In the genomic region with DNA sequence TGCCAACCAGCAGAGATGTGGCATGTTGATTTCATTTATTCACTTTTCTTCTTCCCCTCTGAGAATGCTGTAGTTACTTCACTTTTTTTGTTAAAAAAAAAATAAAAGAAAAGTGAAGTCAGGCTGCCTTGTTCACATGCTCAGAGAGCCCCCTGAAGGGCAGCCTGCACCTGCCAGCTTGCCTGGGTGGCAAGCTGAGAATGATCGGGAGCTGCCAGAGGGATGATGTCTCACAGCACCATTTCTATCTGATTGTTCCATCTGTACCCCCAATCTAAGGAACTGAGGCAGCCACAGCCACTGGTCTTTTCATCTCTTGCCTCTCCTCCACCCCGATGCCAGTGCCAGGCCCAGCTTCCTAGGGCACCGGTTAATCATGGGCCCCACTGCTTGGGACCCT, we compare ENCODE assay signal across 32 cellular contexts.
"Had no signal": no experiment of that assay in that cellular context is flagged by ENCODE, and none has a peak within 500 bp of the region (broad histone marks: within the 10 kb centered on the region; RNA-seq: fewer than 3 reads in every experiment).

No MANE protein-coding gene starts in this region.

- ATAC-seq: activated CD4-positive, CD25-positive, alpha-beta regulatory T cell treated with anti-CD3 and anti-CD28 coated beads, Interleukin-2, amount 50 U/mL, for 24 hours; activated CD8-positive, alpha-beta T cell treated with anti-CD3 and anti-CD28 coated beads for 36 hours; activated T-cell treated with anti-CD3 and anti-CD28 coated beads, Interleukin-2, amount 50 U/mL, for 4 hours; activated T-helper 17 cell treated with anti-CD3 and anti-CD28 coated beads, Interleukin-2, amount 50 U/mL, for 72 hours; esophagus mucosa; heart left ventricle; T-helper 17 cell had no signal

- H3K36me3 Mint-ChIP-seq: activated naive CD8-positive, alpha-beta T cell had no signal

- H3K4me3 ChIP-seq: coronary artery, dorsolateral prefrontal cortex, heart left ventricle had no signal

- DNase-seq: activated B cell treated with CpG ODN at 0.5 μM for 24 hours; activated CD4-positive, alpha-beta T cell treated with anti-CD3 and anti-CD28 coated beads for 48 hours; activated CD4-positive, alpha-beta T cell treated with anti-CD3 and anti-CD28 coated beads, Interleukin-2, amount 50 U/mL, for 1 hour; activated CD4-positive, alpha-beta T cell treated with anti-CD3 and anti-CD28 coated beads, Interleukin-2, amount 50 U/mL, for 48 hours; activated CD8-positive, alpha-beta memory T cell treated with anti-CD3 and anti-CD28 coated beads for 24 hours; activated CD8-positive, alpha-beta T cell treated with anti-CD3 and anti-CD28 coated beads for 36 hours; activated effector memory CD4-positive, alpha-beta T cell treated with Interleukin-2 at 50 U/mL for 16 hours; activated gamma-delta T cell treated with Interleukin-2 at 50 U/mL for 16 hours; activated naive CD4-positive, alpha-beta T cell treated with anti-CD3 and anti-CD28 coated beads, Interleukin-2, amount 50 U/mL, for 16 hours; activated naive CD4-positive, alpha-beta T cell treated with Interleukin-2 at 50 U/mL for 16 hours; activated T-cell treated with anti-CD3 and anti-CD28 coated beads, Interleukin-2, amount 50 U/mL, for 4 hours; amniotic stem cell; anterior cingulate cortex; central memory CD4-positive, alpha-beta T cell; cerebellar nuclear complex; dorsolateral prefrontal cortex; effector memory CD4-positive, alpha-beta T cell; foreskin fibroblast; heart left ventricle; T-helper 1 cell; T-helper 17 cell; T1000 had no signal

- H3K36me3 ChIP-seq: heart left ventricle had no signal

- FAIRE-seq: astrocyte, frontal cortex had no signal

- H3K9me3 ChIP-seq: heart left ventricle had no signal

- H3K27ac Mint-ChIP-seq: activated B cell treated with CpG ODN at 0.5 μM for 24 hours; activated CD8-positive, alpha-beta T cell treated with anti-CD3 and anti-CD28 coated beads for 36 hours; activated naive CD8-positive, alpha-beta T cell; activated T-helper 17 cell treated with anti-CD3 and anti-CD28 coated beads, Interleukin-2, amount 50 U/mL, for 72 hours; dendritic cell treated with granulocyte-macrophage colony-stimulating factor and Interleukin-4, amounts not matched to agents 40 ng/mL and 50 ng/mL, for 4 days; endodermal cell; T-helper 17 cell; T-helper 2 cell treated with Interferon-gamma antibody and Interleukin-4, amounts not matched to agents 5 μg/mL and 100 μg/mL, for 36 hours had no signal

- H3K27ac ChIP-seq: coronary artery had no signal

- H3K9me3 Mint-ChIP-seq: activated B cell treated with CpG ODN at 0.5 μM for 24 hours; activated CD8-positive, alpha-beta T cell treated with anti-CD3 and anti-CD28 coated beads for 36 hours; activated T-cell treated with anti-CD3 and anti-CD28 coated beads, Interleukin-2, amount 50 U/mL, for 4 hours; activated T-helper 17 cell treated with anti-CD3 and anti-CD28 coated beads, Interleukin-2, amount 50 U/mL, for 72 hours; dendritic cell treated with granulocyte-macrophage colony-stimulating factor and Interleukin-4, amounts not matched to agents 40 ng/mL and 50 ng/mL, for 4 days; endodermal cell; T-helper 2 cell treated with Interferon-gamma antibody and Interleukin-4, amounts not matched to agents 5 μg/mL and 100 μg/mL, for 36 hours had no signal

- H3K4me1 Mint-ChIP-seq: activated T-helper 17 cell treated with anti-CD3 and anti-CD28 coated beads, Interleukin-2, amount 50 U/mL, for 72 hours had no signal

- H3K4me3 Mint-ChIP-seq: activated B cell treated with CpG ODN at 0.5 μM for 24 hours; activated CD8-positive, alpha-beta T cell treated with anti-CD3 and anti-CD28 coated beads for 36 hours; activated naive CD8-positive, alpha-beta T cell; activated T-cell treated with anti-CD3 and anti-CD28 coated beads, Interleukin-2, amount 50 U/mL, for 4 hours; activated T-helper 17 cell treated with anti-CD3 and anti-CD28 coated beads, Interleukin-2, amount 50 U/mL, for 72 hours; dendritic cell treated with granulocyte-macrophage colony-stimulating factor and Interleukin-4, amounts not matched to agents 40 ng/mL and 50 ng/mL, for 4 days; endodermal cell; T-helper 17 cell; T-helper 2 cell treated with Interferon-gamma antibody and Interleukin-4, amounts not matched to agents 5 μg/mL and 100 μg/mL, for 36 hours had no signal
